Comparison of ENCODE assay signal across 9 cellular contexts in the genomic region with DNA sequence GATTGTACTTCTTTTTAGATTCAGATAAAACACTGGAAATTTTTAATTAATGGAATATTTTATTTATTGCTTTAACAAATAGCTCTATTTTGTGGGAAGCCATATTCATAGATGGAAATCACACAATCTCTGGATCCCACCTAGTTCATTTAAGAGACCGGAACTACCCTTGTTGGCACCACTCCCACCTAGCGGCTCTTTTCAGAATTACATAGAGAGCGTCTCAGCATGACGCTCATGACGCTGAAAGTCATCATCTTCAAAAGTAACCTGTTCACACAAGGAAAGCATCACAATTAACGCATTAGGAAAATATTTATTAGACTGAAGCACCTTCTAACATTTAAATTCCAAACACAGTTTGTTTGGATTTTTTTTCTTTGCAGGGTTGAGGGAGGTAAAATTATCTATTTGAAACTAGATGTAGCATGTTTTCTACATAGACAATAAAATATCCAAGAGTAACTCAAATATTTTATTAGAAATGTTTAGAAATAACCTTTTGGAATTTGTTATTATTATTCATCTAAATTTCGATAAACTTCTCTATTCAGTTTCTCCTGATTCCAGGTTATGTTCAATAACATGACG.
A peak's percentile ranks its signal among the peaks of the same experiment; 100 is the strongest.
DNase-seq lines count a peak whose midpoint lies in the region; ATAC-seq, FAIRE-seq and TF ChIP-seq lines count a peak whose summit lies in the region.
"Had no signal": no experiment of that assay in that cellular context is flagged by ENCODE, and none has a peak within 500 bp of the region (broad histone marks: within the 10 kb centered on the region; RNA-seq: fewer than 3 reads in every experiment).

No MANE protein-coding gene starts in this region.

- H2AFZ ChIP-seq in endothelial cell of umbilical vein (ENCODE audit: low read depth, low read length) = no peak overlapping the region

- CTCF ChIA-PET in Panc1 (lab: Charles Lee) = interaction anchor here (0.6 kb wide), 1 partner anchor 124 kb away, joined by 4 read pairs; no protein-coding TSS in a partner anchor
- CTCF ChIA-PET in endothelial cell of umbilical vein (lab: Charles Lee) = interaction anchor here (1.3 to 1.9 kb wide), 2 partner anchors 434 to 500 kb away, joined by 3 to 9 read pairs; no protein-coding TSS in a partner anchor

- no peaks in the 10 kb centered on the region for H3K27me3 ChIP-seq in Panc1 (ENCODE audit: control insufficient read depth, insufficient read depth, low read length)
- H3K27me3 ChIP-seq in endothelial cell of umbilical vein (ENCODE audit: control insufficient read depth in 2 of 2, insufficient read depth in 2 of 2, low read length in 2 of 2) = no peaks in the 10 kb centered on the region

- no peaks in the 10 kb centered on the region for H3K9me3 ChIP-seq in Panc1 (ENCODE audit: control insufficient read depth, insufficient read depth, low read depth, low read length)
- no peaks in the 10 kb centered on the region for H3K9me3 ChIP-seq in endothelial cell of umbilical vein (replicated peaks; ENCODE audit: control insufficient read depth, insufficient read depth, low read length)

- H3K79me2 ChIP-seq in endothelial cell of umbilical vein (ENCODE audit: control insufficient read depth, insufficient read depth, low read length) = no peaks in the 10 kb centered on the region

- no peaks in the 10 kb centered on the region for H3K36me3 ChIP-seq in Panc1 (ENCODE audit: control insufficient read depth, insufficient read depth, low read length)
- no peaks in the 10 kb centered on the region for H3K36me3 ChIP-seq in endothelial cell of umbilical vein (ENCODE audit: control insufficient read depth in 2 of 2, extremely low read depth in 1 of 2, insufficient read depth in 2 of 2, low read length in 2 of 2)

- in situ Hi-C loops in Panc1 (cut with HindIII; ENCODE audit: low pct_unique_long_range_greater_than_20kb, low sequenced_read_pairs) = no loop called here

- H3K4me3 ChIP-seq in Panc1 (ENCODE audit: low read depth in 2 of 2, low read length in 2 of 2) = no peak overlapping the region
- H3K4me3 ChIP-seq in endothelial cell of umbilical vein (replicated peaks in 1 of 3; ENCODE audit: insufficient read depth in 1 of 3, low read depth in 1 of 3, low read length in 3 of 3) = no peak overlapping the region

- DNase-seq in D721Med (ENCODE audit: insufficient read length, low spot score) (peak; percentile 17), Panc1 (ENCODE audit: low read depth, low spot score) (no peak), endothelial cell of umbilical vein (ENCODE audit: low read depth, low spot score) (peak; percentile 41)
- DNase-seq in stimulated activated CD4-positive, alpha-beta T cell treated with anti-CD3 and anti-CD28 coated beads, Interleukin-2, amount 100 ng/mL, for 48 hours = peak; percentile 18 to 21
- DNase-seq in activated CD8-positive, alpha-beta memory T cell treated with anti-CD3 and anti-CD28 coated beads, Interleukin-2, amount 50 U/mL, for 4 hours = no peak
- no peak for DNase-seq in activated CD4-positive, CD25-positive, alpha-beta regulatory T cell (lab: John Stamatoyannopoulos, UW)

- peak; percentile 94 for ATAC-seq in GM18909 (IDR thresholded peaks at IDR 0.05; ENCODE audit: poor library complexity, unreplicated experiment)
- ATAC-seq in HG03103 (IDR thresholded peaks at IDR 0.05; ENCODE audit: low read depth, unreplicated experiment) = peak; percentile 94
- no peak for ATAC-seq in Panc1
- ATAC-seq: naive thymus-derived CD8-positive, alpha-beta T cell had no signal

- no peaks in the 10 kb centered on the region for H4K20me1 ChIP-seq in endothelial cell of umbilical vein (replicated peaks; ENCODE audit: control insufficient read depth, extremely low read depth, insufficient read depth, low read length)

- no peak overlapping the region for H3K4me2 ChIP-seq in endothelial cell of umbilical vein (ENCODE audit: insufficient read depth, low read length)

- H3K9me1 ChIP-seq in endothelial cell of umbilical vein (replicated peaks; ENCODE audit: control insufficient read depth, extremely low read depth, insufficient read depth, low read length) = no peaks in the 10 kb centered on the region

- intact Hi-C loops in Panc1 (cut with micrococcal nuclease; ENCODE audit: unreplicated experiment) = loop anchor here (10.0 kb wide), 1 partner anchor 1681 kb away; no protein-coding TSS in a partner anchor
- intact Hi-C loops in endothelial cell of umbilical vein (cut with micrococcal nuclease) = no loop called here

- no peak overlapping the region for H3K9ac ChIP-seq in endothelial cell of umbilical vein (replicated peaks; ENCODE audit: extremely low read depth, insufficient read depth, low read length)

- dilution Hi-C loops in endothelial cell of umbilical vein (cut with MboI; ENCODE audit: extremely low pct_ligation_motif_present, low sequenced_read_pairs) = no loop called here

- no peak for TF ChIP-seq POLR2A in endothelial cell of umbilical vein (IDR thresholded peaks at IDR 0.05; ENCODE audit: low read depth, low read length)

- TF ChIP-seq CTCF in D721Med (IDR thresholded peaks at IDR 0.05; ENCODE audit: insufficient read depth, missing control alignments) (peak; percentile 50), Panc1 (IDR thresholded peaks at IDR 0.05) (peak; percentile 81), endothelial cell of umbilical vein (IDR thresholded peaks at IDR 0.05; ENCODE audit: extremely low read depth in 1 of 2, insufficient read depth in 1 of 2, low read depth in 1 of 2, low read length in 2 of 2) (peak; percentile 56)

- H3K4me1 ChIP-seq in Panc1 (ENCODE audit: control insufficient read depth, insufficient read depth, low read length) (no peaks in the 10 kb centered on the region), endothelial cell of umbilical vein (ENCODE audit: control insufficient read depth, extremely low read depth, insufficient read depth, low read length) (no peaks in the 10 kb centered on the region)

- no TSS peak for BruUV-seq in Panc1 (replicated peaks; lab: Mats Ljungman, UMichigan)
- BruUV-seq in endothelial cell of umbilical vein (replicated peaks; lab: Mats Ljungman, UMichigan) = no TSS peak

- H3K27ac ChIP-seq in Panc1 (ENCODE audit: low read length) = no peak overlapping the region
- no peak overlapping the region for H3K27ac ChIP-seq in endothelial cell of umbilical vein (ENCODE audit: insufficient read depth, low read depth, low read length)

- POLR2A ChIA-PET in Panc1 (lab: Charles Lee) = interaction anchor here (0.5 kb wide), 1 partner anchor 1112 kb away, joined by 3 read pairs; no protein-coding TSS in a partner anchor
- POLR2A ChIA-PET in endothelial cell of umbilical vein (lab: Charles Lee) = no interaction called here

- FAIRE-seq in D721Med (lab: Jason Lieb, UNC) = no peak
- FAIRE-seq in endothelial cell of umbilical vein (lab: Jason Lieb, UNC) = no peak

TF ChIP-seq in endothelial cell of umbilical vein, 7 proteins besides CTCF, POLR2A, EP300 and RAD21:
- TF ChIP-seq MYC (IDR thresholded peaks at IDR 0.05; ENCODE audit: low read depth, low read length) = no peak

Comparison
In these comparisons a context has a peak if more than half of its experiments do, and no peak if none do; other contexts are left out.
1. DNase-seq: peak in D721Med (single experiment), endothelial cell of umbilical vein (single experiment) and stimulated activated CD4-positive, alpha-beta T cell treated with anti-CD3 and anti-CD28 coated beads, Interleukin-2, amount 100 ng/mL, for 48 hours (2 of 2); none in Panc1 (single experiment), activated CD8-positive, alpha-beta memory T cell treated with anti-CD3 and anti-CD28 coated beads, Interleukin-2, amount 50 U/mL, for 4 hours (single experiment) and activated CD4-positive, CD25-positive, alpha-beta regulatory T cell (0 of 4).
2. Peak in every context shown above with its lines, with median percentiles within 50 percentile points of each other: CTCF ChIP-seq.